Comparison of ENCODE assay signal across 10 cellular contexts in the genomic region with DNA sequence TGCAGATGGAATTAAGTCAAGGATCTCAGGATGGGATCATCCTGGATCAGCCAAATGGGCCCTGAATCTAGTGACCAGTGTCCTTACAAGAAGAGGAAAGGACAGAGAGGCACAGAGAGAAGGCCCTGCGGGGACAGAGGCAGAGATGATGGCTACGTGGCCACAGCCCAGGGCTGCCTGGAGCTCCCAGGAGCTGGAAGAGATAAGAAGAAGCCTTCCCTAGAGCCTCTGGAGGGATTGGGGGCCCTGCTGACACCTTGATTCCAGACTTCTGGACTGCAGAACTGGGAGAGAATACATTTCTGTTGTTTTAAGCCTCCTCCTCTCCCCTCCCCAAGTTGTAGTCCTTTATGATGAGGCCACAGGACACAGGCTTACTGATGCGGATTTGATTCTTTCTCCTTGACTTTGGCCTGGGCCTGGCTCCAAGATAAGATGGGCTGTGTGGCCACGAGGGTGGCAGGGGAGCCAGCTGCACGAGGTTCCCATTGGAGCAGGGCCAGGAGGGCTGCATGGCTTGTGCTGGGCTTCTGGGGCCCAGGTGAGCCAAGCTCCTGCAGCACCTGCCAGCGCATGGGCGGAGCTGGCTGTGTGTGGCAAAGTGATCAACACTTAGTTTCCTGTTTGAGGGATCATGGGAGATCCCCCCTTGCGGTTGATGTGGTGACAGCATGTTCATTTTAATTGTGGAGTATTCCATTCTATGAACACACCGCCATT.
DNase-seq lines count a peak whose midpoint lies in the region; ATAC-seq, FAIRE-seq and TF ChIP-seq lines count a peak whose summit lies in the region.
"Had no signal": no experiment of that assay in that cellular context is flagged by ENCODE, and none has a peak within 500 bp of the region (broad histone marks: within the 10 kb centered on the region; RNA-seq: fewer than 3 reads in every experiment).

No MANE protein-coding gene starts in this region.

- no peaks in the 10 kb centered on the region for H3K36me3 Mint-ChIP-seq in activated CD4-positive, alpha-beta T cell treated with anti-CD3 and anti-CD28 coated beads for 36 hours (ENCODE audit: low read depth)
- no peaks in the 10 kb centered on the region for H3K36me3 Mint-ChIP-seq in activated naive CD8-positive, alpha-beta T cell treated with anti-CD3 and anti-CD28 coated beads, Interleukin-2, amount 10 ng/mL, durations not matched to agents 7 days and 5 days

- no peaks in the 10 kb centered on the region for H3K9me3 Mint-ChIP-seq in activated CD4-positive, alpha-beta T cell treated with anti-CD3 and anti-CD28 coated beads for 36 hours (ENCODE audit: low read depth)
- H3K9me3 Mint-ChIP-seq in activated naive CD8-positive, alpha-beta T cell treated with anti-CD3 and anti-CD28 coated beads, Interleukin-2, amount 10 ng/mL, durations not matched to agents 7 days and 5 days = no peaks in the 10 kb centered on the region

- H3K4me1 Mint-ChIP-seq in activated CD4-positive, alpha-beta T cell treated with anti-CD3 and anti-CD28 coated beads for 36 hours = peaks cover 18% of the 10 kb centered on the region
- H3K4me1 Mint-ChIP-seq in activated naive CD8-positive, alpha-beta T cell treated with anti-CD3 and anti-CD28 coated beads, Interleukin-2, amount 10 ng/mL, durations not matched to agents 7 days and 5 days = peaks cover 11% of the 10 kb centered on the region

- peak; percentile 63 for FAIRE-seq in GM12891 (lab: Jason Lieb, UNC)

- CTCF ChIA-PET in activated CD4-positive, alpha-beta T cell treated with anti-CD3 and anti-CD28 coated beads for 36 hours (lab: Charles Lee) = interaction anchor here (0.6 to 4.7 kb wide), 10 partner anchors 16 to 474 kb away, joined by 3 to 41 read pairs (median 3); no protein-coding TSS in a partner anchor

- POLR2A ChIA-PET in activated CD4-positive, alpha-beta T cell treated with anti-CD3 and anti-CD28 coated beads for 36 hours (lab: Charles Lee) = no interaction called here
- POLR2A ChIA-PET in activated naive CD8-positive, alpha-beta T cell treated with anti-CD3 and anti-CD28 coated beads, Interleukin-2, amount 10 ng/mL, durations not matched to agents 7 days and 5 days (lab: Charles Lee) = interaction anchor here (1.0 kb wide), 1 partner anchor 224 kb away, joined by 4 read pairs; no protein-coding TSS in a partner anchor

- intact Hi-C loops in activated CD4-positive, alpha-beta T cell treated with anti-CD3 and anti-CD28 coated beads for 36 hours (cut with DNase I, micrococcal nuclease) = loop anchor here in 1 of 2 experiments (1.0 kb wide), 1 partner anchor 475 kb away; no protein-coding TSS in a partner anchor

- H3K4me3 Mint-ChIP-seq in activated CD4-positive, alpha-beta T cell treated with anti-CD3 and anti-CD28 coated beads for 36 hours = no peak overlapping the region
- H3K4me3 Mint-ChIP-seq in activated naive CD8-positive, alpha-beta T cell treated with anti-CD3 and anti-CD28 coated beads, Interleukin-2, amount 10 ng/mL, durations not matched to agents 7 days and 5 days = no peak overlapping the region

- DNase-seq in GM12891 (ENCODE audit: insufficient read length, low spot score) (no peak), D341Med (ENCODE audit: low spot score) (no peak), hepatic stellate cell (ENCODE audit: low spot score) (no peak), midbrain (lab: John Stamatoyannopoulos, UW) (no peak), hypothalamus (lab: John Stamatoyannopoulos, UW) (no peak)
- DNase-seq in activated CD4-positive, alpha-beta T cell treated with anti-CD3 and anti-CD28 coated beads for 36 hours = peak; percentile 70
- peak; percentile 58 for DNase-seq in activated naive CD8-positive, alpha-beta T cell treated with anti-CD3 and anti-CD28 coated beads, Interleukin-2, amount 10 ng/mL, durations not matched to agents 7 days and 5 days
- DNase-seq in stimulated activated CD4-positive, alpha-beta T cell treated with anti-CD3 and anti-CD28 coated beads, Interleukin-4, amount 100 ng/mL, for 1 hour = peak; percentile 40
- DNase-seq: amniotic stem cell had no signal

- ATAC-seq in activated CD4-positive, alpha-beta T cell treated with anti-CD3 and anti-CD28 coated beads for 36 hours = peak; percentile 81
- peak; percentile 65 for ATAC-seq in activated naive CD8-positive, alpha-beta T cell treated with anti-CD3 and anti-CD28 coated beads, Interleukin-2, amount 10 ng/mL, durations not matched to agents 7 days and 5 days (ENCODE audit: low read depth)
- ATAC-seq: psoas muscle had no signal

- TF ChIP-seq POLR2A in GM12891 (IDR thresholded peaks at IDR 0.05; ENCODE audit: low read depth, low read length) = no peak

- peaks cover 32% of the 10 kb centered on the region for H3K27me3 Mint-ChIP-seq in activated CD4-positive, alpha-beta T cell treated with anti-CD3 and anti-CD28 coated beads for 36 hours
- H3K27me3 Mint-ChIP-seq in activated naive CD8-positive, alpha-beta T cell treated with anti-CD3 and anti-CD28 coated beads, Interleukin-2, amount 10 ng/mL, durations not matched to agents 7 days and 5 days = peaks cover 43% of the 10 kb centered on the region

- no peak overlapping the region for H3K27ac Mint-ChIP-seq in activated CD4-positive, alpha-beta T cell treated with anti-CD3 and anti-CD28 coated beads for 36 hours
- no peak overlapping the region for H3K27ac Mint-ChIP-seq in activated naive CD8-positive, alpha-beta T cell treated with anti-CD3 and anti-CD28 coated beads, Interleukin-2, amount 10 ng/mL, durations not matched to agents 7 days and 5 days

TF ChIP-seq in GM12891, 5 proteins besides CTCF, POLR2A, EP300 and RAD21:
- TF ChIP-seq SPI1 (IDR thresholded peaks at IDR 0.05; ENCODE audit: low read depth, low read length) (no peak), PAX5 (IDR thresholded peaks at IDR 0.05; ENCODE audit: insufficient read depth, low read length, severe bottlenecking) (no peak), POLR2AphosphoS5 (IDR thresholded peaks at IDR 0.05; ENCODE audit: low read depth, low read length) (no peak), TAF1 (IDR thresholded peaks at IDR 0.05; ENCODE audit: low read depth, low read length) (no peak), POU2F2 (IDR thresholded peaks at IDR 0.05; ENCODE audit: low read depth, low read length) (no peak)

Comparison
In these comparisons a context has a peak if more than half of its experiments do, and no peak if none do; other contexts are left out.
1. DNase-seq: peak in activated CD4-positive, alpha-beta T cell treated with anti-CD3 and anti-CD28 coated beads for 36 hours (single experiment), activated naive CD8-positive, alpha-beta T cell treated with anti-CD3 and anti-CD28 coated beads, Interleukin-2, amount 10 ng/mL, durations not matched to agents 7 days and 5 days (single experiment) and stimulated activated CD4-positive, alpha-beta T cell treated with anti-CD3 and anti-CD28 coated beads, Interleukin-4, amount 100 ng/mL, for 1 hour (single experiment); none in GM12891 (single experiment), D341Med (single experiment), hepatic stellate cell (single experiment), midbrain (single experiment) and hypothalamus (0 of 51).